ENCODE assay signal across 35 cellular contexts in genomic region chr20:46194409-46194808, GRCh38.
"Had no signal": no experiment of that assay in that cellular context is flagged by ENCODE, and none has a peak within 500 bp of the region (broad histone marks: within the 10 kb centered on the region; RNA-seq: fewer than 3 reads in every experiment).

No MANE protein-coding gene starts in this region.

- H3K9me3 ChIP-seq: MG63 had no signal

- H3K36me3 ChIP-seq: MG63 had no signal

- DNase-seq: Karpas-422, Kasumi-1, MG63, MM.1S, MV-4-11, NCI-H1048, NCI-H1092, NCI-H1092 treated with DMSO at 0.1 percent for 48 hours, NCI-H1105, NCI-H1105 treated with DMSO at 0.1 percent for 48 hours, NCI-H1417, NCI-H1417 treated with DMSO at 0.1 percent for 48 hours, NCI-H1436, NCI-H1436 treated with DMSO at 0.1 percent for 48 hours, NCI-H146, NCI-H1694, NCI-H1694 treated with DMSO at 0.1 percent for 48 hours, NCI-H187, NCI-H187 treated with DMSO at 0.1 percent for 48 hours, NCI-H1930, NCI-H2029, NCI-H2029 treated with DMSO at 0.1 percent for 48 hours, NCI-H2081, NCI-H2081 treated with DMSO at 0.1 percent for 48 hours, NCI-H2107, NCI-H2171, NCI-H2171 treated with DMSO at 0.1 percent for 48 hours, NCI-H2227 treated with DMSO at 0.1 percent for 48 hours, NCI-H226, NCI-H345, NCI-H446, NCI-H446 treated with DMSO at 0.1 percent for 48 hours, NCI-H510A, NCI-H510A treated with DMSO at 0.1 percent for 48 hours, NCI-H524 had no signal

- H3K4me3 ChIP-seq: MG63 had no signal
